ENCODE assay signal across 8 cellular contexts in the genomic region with DNA sequence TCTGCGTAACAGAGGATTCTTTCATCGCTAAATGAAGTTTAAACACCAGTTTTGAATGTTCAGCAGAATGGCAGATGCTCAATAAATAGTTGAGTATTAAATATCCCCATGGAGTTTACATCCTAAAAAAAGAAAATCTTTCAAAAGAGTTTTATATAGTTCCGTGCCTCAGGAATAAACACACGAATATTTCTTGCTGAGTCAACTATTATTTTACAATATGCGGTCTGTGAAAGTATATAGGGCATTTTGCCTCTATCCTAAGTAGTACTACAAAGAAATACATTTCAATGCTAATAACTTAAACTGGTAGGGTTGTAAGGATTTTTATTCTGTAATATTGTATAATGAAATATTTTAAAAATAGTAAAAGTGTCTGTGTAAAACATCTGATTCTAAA. TPM values are rescaled to one million over a fixed set of nuclear protein-coding genes. Genes with fewer than 3 reads are reported as not detected.
A peak's percentile ranks its signal among the peaks of the same experiment; 100 is the strongest.
DNase-seq lines count a peak whose midpoint lies in the region; ATAC-seq and TF ChIP-seq lines count a peak whose summit lies in the region.

No MANE protein-coding gene starts in this region.

- H3K4me2 ChIP-seq in H9 (ENCODE audit: insufficient read depth, insufficient read length, low read length): peak overlapping the region; percentile 95

- H3K18ac ChIP-seq in H9 (ENCODE audit: insufficient read length, low read depth, low read length): no peak overlapping the region

- H3K79me2 ChIP-seq in H9 (ENCODE audit: insufficient read depth, low read length): peaks cover 26% of the 10 kb centered on the region; the same call in 1 of the 2 replicates

- H3K23ac ChIP-seq in H9 (ENCODE audit: insufficient read length, low read depth, low read length): no peak overlapping the region

- peak overlapping the region; percentile 94 to 99 for H3K4me3 Mint-ChIP-seq in H9
- peak overlapping the region; percentile 93 for H3K4me3 Mint-ChIP-seq in T-helper 1 cell treated with Interleukin-12 subunit alpha and Interleukin-12 subunit beta and Interleukin-4 antibody, amounts not matched to agents 30 μg/mL and 1 μg/mL, for 36 hours

- H3K14ac ChIP-seq in H9 (ENCODE audit: insufficient read depth, low read length): no peak overlapping the region

- H3K4me1 Mint-ChIP-seq in H9: peaks cover 22 to 25% of the 10 kb centered on the region in 2 experiments
- peaks cover 41% of the 10 kb centered on the region for H3K4me1 Mint-ChIP-seq in T-helper 1 cell treated with Interleukin-12 subunit alpha and Interleukin-12 subunit beta and Interleukin-4 antibody, amounts not matched to agents 30 μg/mL and 1 μg/mL, for 36 hours (ENCODE audit: low read depth)

- H3K9me3 ChIP-seq in H9 (ENCODE audit: control insufficient read depth, low read depth, low read length) (no peaks in the 10 kb centered on the region), skeletal muscle tissue (ENCODE audit: control insufficient read depth in 3 of 3, low read length in 3 of 3) (no peaks in the 10 kb centered on the region)

- H2BK5ac ChIP-seq in H9 (ENCODE audit: insufficient read length, low read length): no peak overlapping the region

- TF ChIP-seq CTCF in H9 (conservative IDR thresholded peaks at IDR 0.05): no peak
- TF ChIP-seq CTCF in foreskin keratinocyte (conservative IDR thresholded peaks at IDR 0.05): no peak

- H3K23me2 ChIP-seq in H9 (ENCODE audit: insufficient read length, low read depth, low read length, poor library complexity, severe bottlenecking): peaks cover 8% of the 10 kb centered on the region

- H3K9me3 Mint-ChIP-seq in H9: peaks cover 0 to 4% of the 10 kb centered on the region in 2 experiments; a peak in 2 of 5 replicates
- H3K9me3 Mint-ChIP-seq in T-helper 1 cell treated with Interleukin-12 subunit alpha and Interleukin-12 subunit beta and Interleukin-4 antibody, amounts not matched to agents 30 μg/mL and 1 μg/mL, for 36 hours: peaks cover 4% of the 10 kb centered on the region

- H3K27ac ChIP-seq in H9 (ENCODE audit: insufficient read length, low read depth, low read length): no peak overlapping the region
- peak overlapping the region; percentile 80 for H3K27ac ChIP-seq in foreskin keratinocyte
- H3K27ac ChIP-seq in skeletal muscle tissue (ENCODE audit: low read depth, low read length): no peak overlapping the region

- no peaks in the 10 kb centered on the region for H3K36me3 ChIP-seq in skeletal muscle tissue (ENCODE audit: control insufficient read depth in 3 of 3, insufficient read depth in 3 of 3, low read length in 3 of 3)

- H3K9ac ChIP-seq in H9 (ENCODE audit: extremely low read depth, insufficient read length, low read length) (peak overlapping the region; percentile 90), skeletal muscle tissue (ENCODE audit: low read depth in 1 of 3, low read length in 3 of 3) (peak overlapping the region; percentile 90 to 92 (median 90))

- no peak overlapping the region for H2AK5ac ChIP-seq in H9 (ENCODE audit: insufficient read length, low read length)

- no peaks in the 10 kb centered on the region for H3K79me1 ChIP-seq in H9 (ENCODE audit: insufficient read depth, low read depth, low read length, poor library complexity, severe bottlenecking)

- no peak overlapping the region for H2BK12ac ChIP-seq in H9 (ENCODE audit: insufficient read length, low read depth, low read length)

- H3K27me3 ChIP-seq in H9 (ENCODE audit: insufficient read depth, low read length) (no peaks in the 10 kb centered on the region), foreskin keratinocyte (no peaks in the 10 kb centered on the region), skeletal muscle tissue (ENCODE audit: control insufficient read depth in 3 of 3, insufficient read depth in 3 of 3, low read length in 3 of 3) (no peaks in the 10 kb centered on the region)

- peak overlapping the region in 2 of 3 donors; percentile 49 to 78 for H3K4me3 ChIP-seq in skeletal muscle tissue (ENCODE audit: low read length in 3 of 3)

- ATAC-seq in foreskin keratinocyte: no peak
- ATAC-seq in HG03354 (IDR thresholded peaks at IDR 0.05; ENCODE audit: poor library complexity, severe bottlenecking, unreplicated experiment): no peak
- no peak for ATAC-seq in HG02852 (IDR thresholded peaks at IDR 0.05; ENCODE audit: unreplicated experiment)

- no peak overlapping the region for H2BK15ac ChIP-seq in H9 (ENCODE audit: low read depth, low read length)

- H4K91ac ChIP-seq in H9 (ENCODE audit: insufficient read length, low read depth, low read length): no peak overlapping the region

- no peak overlapping the region for H3K56ac ChIP-seq in H9 (ENCODE audit: insufficient read length, low read depth, low read length)

- no peaks in the 10 kb centered on the region for H4K20me1 ChIP-seq in H9 (ENCODE audit: control insufficient read depth, insufficient read depth, insufficient read length)

- H3K4me1 ChIP-seq in H9 (ENCODE audit: insufficient read depth, low read length) (no peaks in the 10 kb centered on the region), foreskin keratinocyte (peaks cover 9% of the 10 kb centered on the region), skeletal muscle tissue (ENCODE audit: control insufficient read depth in 3 of 3, insufficient read depth in 3 of 3, low read length in 3 of 3) (peaks cover 4 to 8% (median 4%) of the 10 kb centered on the region in 3 donors)

- no peak overlapping the region for H2AFZ ChIP-seq in H9 (ENCODE audit: low read length)

- H4K5ac ChIP-seq in H9 (ENCODE audit: insufficient read length, low read depth, low read length): no peak overlapping the region

- H3K36me3 Mint-ChIP-seq in H9 (ENCODE audit: insufficient read depth in 1 of 3, low read depth in 3 of 3): peaks cover 17 to 40% (median 27%) of the 10 kb centered on the region in 3 experiments
- peaks cover 28% of the 10 kb centered on the region for H3K36me3 Mint-ChIP-seq in T-helper 1 cell treated with Interleukin-12 subunit alpha and Interleukin-12 subunit beta and Interleukin-4 antibody, amounts not matched to agents 30 μg/mL and 1 μg/mL, for 36 hours (ENCODE audit: low read depth)

- H3K27ac Mint-ChIP-seq in H9: no peak overlapping the region
- H3K27ac Mint-ChIP-seq in T-helper 1 cell treated with Interleukin-12 subunit alpha and Interleukin-12 subunit beta and Interleukin-4 antibody, amounts not matched to agents 30 μg/mL and 1 μg/mL, for 36 hours: peak overlapping the region; percentile 96

- DNase-seq in H9 (no peak), foreskin keratinocyte (peak in 1 of 2 donors; percentile 6), midbrain (lab: John Stamatoyannopoulos, UW) (no peak), NCI-H446 (lab: John Stamatoyannopoulos, UW) (no peak)

- WGBS in H9 (ENCODE audit: extremely low coverage, insufficient read length, low lambda C conversion rate): no CpG with 5 or more reads among the region's 5 CpGs

- H2BK20ac ChIP-seq in H9 (ENCODE audit: low read depth, low read length, poor library complexity, severe bottlenecking): no peak overlapping the region

- H3K4ac ChIP-seq in H9 (ENCODE audit: low read depth, low read length): no peak overlapping the region

- no peaks in the 10 kb centered on the region; the same call in 1 of the 2 replicates for H3K27me3 Mint-ChIP-seq in H9 (ENCODE audit: low read depth)
- H3K27me3 Mint-ChIP-seq in T-helper 1 cell treated with Interleukin-12 subunit alpha and Interleukin-12 subunit beta and Interleukin-4 antibody, amounts not matched to agents 30 μg/mL and 1 μg/mL, for 36 hours (ENCODE audit: low read depth): no peaks in the 10 kb centered on the region

- no peak overlapping the region for H4K8ac ChIP-seq in H9 (replicated peaks; ENCODE audit: insufficient read length, low read depth, low read length)

- no peak overlapping the region for H3T11ph ChIP-seq in H9 (ENCODE audit: low read length)

- no peak overlapping the region for H2BK120ac ChIP-seq in H9 (ENCODE audit: low read depth, low read length, poor library complexity, severe bottlenecking)

RNA-seq across cellular contexts. Expression of a gene that starts 1.3 kb away (rescaled TPM):
- total RNA-seq in H9 (2021) (75.9 TPM in 2 replicates), foreskin keratinocyte (35.3 and 44.1 TPM in 2 replicates), skeletal muscle tissue (8.4 TPM)
- polyA plus RNA-seq in foreskin keratinocyte: 12.7 and 17.9 TPM in 2 replicates

RNA-seq across cellular contexts. Expression of a gene that starts 1.5 kb away (rescaled TPM):
- total RNA-seq in H9 (2021): 10.4 and 14.5 TPM in 2 replicates
- total RNA-seq in foreskin keratinocyte: 11.4 and 12.7 TPM in 2 replicates
- 3.4 and 4.5 TPM in 2 replicates for polyA plus RNA-seq in foreskin keratinocyte
- total RNA-seq in skeletal muscle tissue: 7.8 TPM

RNA-seq across cellular contexts. Expression of a gene that starts 56.4 kb away (rescaled TPM):
- total RNA-seq in H9 (2021): 8.6 and 8.7 TPM in 2 replicates
- 0.07 and 0.21 TPM in 2 replicates for total RNA-seq in foreskin keratinocyte
- polyA plus RNA-seq in foreskin keratinocyte: 0.01 and 0.08 TPM in 2 replicates
- total RNA-seq in skeletal muscle tissue: 9.9 TPM
